In the genomic region with DNA sequence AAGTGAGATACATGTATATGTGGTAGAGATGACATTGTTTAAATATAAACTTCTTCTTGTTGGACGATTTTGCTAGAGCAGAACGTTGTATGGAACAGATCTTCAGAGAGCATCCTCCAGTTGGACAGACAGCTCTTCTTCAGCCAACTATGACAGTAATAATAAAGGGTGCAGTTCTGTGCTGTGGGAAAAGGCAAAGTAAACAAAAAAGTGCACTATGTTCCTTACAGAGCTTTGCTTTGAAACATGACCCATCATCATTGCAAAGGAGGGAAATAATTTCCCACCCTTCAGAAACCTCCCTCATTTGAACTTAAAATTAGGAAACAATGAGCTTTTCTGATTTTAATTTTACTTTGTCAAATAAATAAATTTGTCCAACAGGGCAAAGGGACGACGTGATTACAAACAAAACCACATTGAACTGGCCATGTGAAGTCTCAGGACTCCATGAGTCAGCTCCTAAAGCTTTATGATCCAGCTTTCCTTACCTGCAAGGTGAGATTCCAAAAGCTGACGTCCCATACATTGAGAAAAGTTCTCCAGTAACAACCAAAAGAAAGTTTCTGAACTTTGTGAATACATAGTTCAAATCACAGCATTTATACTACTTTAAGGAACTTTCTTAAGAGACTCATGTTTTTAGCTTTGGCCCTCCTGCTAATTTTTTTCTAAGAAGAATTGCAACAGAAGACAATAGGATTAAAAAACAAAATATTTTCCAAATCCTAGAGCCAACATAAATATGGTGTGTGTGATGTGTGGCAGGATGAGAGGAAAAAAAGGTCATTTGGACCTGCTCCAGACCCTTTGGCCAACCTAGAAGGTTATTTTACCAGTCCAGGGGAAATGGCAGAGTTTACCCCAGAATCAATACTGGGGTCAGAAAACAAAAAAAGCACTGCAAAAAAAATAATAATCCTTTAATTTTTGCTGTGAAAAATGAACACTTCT, we compare ENCODE assay signal across 18 cellular contexts.
DNase-seq lines count a peak whose midpoint lies in the region; ATAC-seq and TF ChIP-seq lines count a peak whose summit lies in the region.
"Had no signal": no experiment of that assay in that cellular context is flagged by ENCODE, and none has a peak within 500 bp of the region (broad histone marks: within the 10 kb centered on the region; RNA-seq: fewer than 3 reads in every experiment).

No MANE protein-coding gene starts in this region.

- WGBS in suprapubic skin, result 58% methylated on average over 5 of the region's 5 CpGs

- H3K9me3 ChIP-seq in suprapubic skin (no peaks in the 10 kb centered on the region), osteoblast (ENCODE audit: low read depth, low read length) (no peaks in the 10 kb centered on the region)

- H3K27ac ChIP-seq in suprapubic skin, result peak overlapping the region; percentile 84
- no peak overlapping the region for H3K27ac ChIP-seq in osteoblast (ENCODE audit: low read depth, low read length)

- H3K4me1 ChIP-seq in suprapubic skin (peaks cover 39% of the 10 kb centered on the region), osteoblast (ENCODE audit: insufficient read depth, low read length) (peaks cover 13% of the 10 kb centered on the region)

- POLR2A ChIA-PET in HEK293T (lab: Yijun Ruan, JAX), result no interaction called here

- H2AFZ ChIP-seq in osteoblast (ENCODE audit: low read length), result no peak overlapping the region

- no peak for TF ChIP-seq EP300 in suprapubic skin (IDR thresholded peaks at IDR 0.05)

- no peak overlapping the region for H3K4me2 ChIP-seq in osteoblast (ENCODE audit: insufficient read depth, low read length)

- CTCF ChIA-PET in HEK293T (lab: Yijun Ruan, JAX), result no interaction called here

- DNase-seq in NCI-H748 (lab: John Stamatoyannopoulos, UW; ENCODE audit: unreplicated experiment) (peak; percentile 27), NCI-H748 treated with DMSO at 0.1 percent for 48 hours (lab: John Stamatoyannopoulos, UW) (no peak), dermis microvascular lymphatic vessel endothelial cell (ENCODE audit: low read depth in 2 of 2) (peak; percentile 73 to 89), left lobe of liver (ENCODE audit: low spot score) (peak; percentile 78), suprapubic skin (ENCODE audit: low spot score in 2 of 2) (no peak), HEK293T (ENCODE audit: extremely low spot score) (no peak), osteoblast (ENCODE audit: insufficient read length, low spot score, missing footprints) (no peak), SKM-1 treated with dmso at 0.1 percent for 144 hours (lab: John Stamatoyannopoulos, UW; ENCODE audit: unreplicated experiment) (no peak)
- DNase-seq: activated CD4-positive, alpha-beta memory T cell treated with anti-CD3 and anti-CD28 coated beads, Interleukin-2, amount 10 ng/mL, durations not matched to agents 7 days and 5 days; activated T-cell treated with anti-CD3 and anti-CD28 coated beads, Interleukin-2, amount 50 U/mL, for 72 hours; cerebellar nuclear complex; DMS79; hypothalamus; Kasumi-1; NCI-H146; NCI-H446 treated with DMSO at 0.1 percent for 48 hours; OCI-M1; stimulated activated CD4-positive, alpha-beta T cell treated with anti-CD3 and anti-CD28 coated beads, Interleukin-4, amount 100 ng/mL, for 24 hours had no signal

- H3K4me3 ChIP-seq in suprapubic skin (no peak overlapping the region), osteoblast (ENCODE audit: insufficient read depth, low read length) (no peak overlapping the region)

- TF ChIP-seq CTCF in suprapubic skin (IDR thresholded peaks at IDR 0.05) (no peak), osteoblast (IDR thresholded peaks at IDR 0.05; ENCODE audit: extremely low read depth, low read depth, low read length) (no peak)

- H4K20me1 ChIP-seq in osteoblast (ENCODE audit: insufficient read depth, low read length), result no peaks in the 10 kb centered on the region

- H3K27me3 ChIP-seq in suprapubic skin (no peaks in the 10 kb centered on the region), osteoblast (ENCODE audit: insufficient read depth, low read length) (peaks cover 3% of the 10 kb centered on the region)

- TF ChIP-seq POLR2A in suprapubic skin (IDR thresholded peaks at IDR 0.05), result no peak

- peak; percentile 88 for ATAC-seq in left lobe of liver
- ATAC-seq: activated T-cell treated with anti-CD3 and anti-CD28 coated beads, Interleukin-2, amount 50 U/mL, for 72 hours had no signal

- H3K36me3 ChIP-seq in suprapubic skin (no peaks in the 10 kb centered on the region), osteoblast (ENCODE audit: insufficient read depth, low read length) (no peaks in the 10 kb centered on the region)

- no peaks in the 10 kb centered on the region for H3K79me2 ChIP-seq in osteoblast (ENCODE audit: insufficient read depth, low read length)

TF ChIP-seq in HEK293T, 16 proteins besides CTCF, POLR2A, EP300 and RAD21:
- TF ChIP-seq ELF4 (IDR thresholded peaks at IDR 0.05), result no peak
- no peak for TF ChIP-seq NFRKB (IDR thresholded peaks at IDR 0.05)
- no peak for TF ChIP-seq BHLHE40 (IDR thresholded peaks at IDR 0.05; ENCODE audit: borderline replicate concordance)
- TF ChIP-seq HDGF (IDR thresholded peaks at IDR 0.05; ENCODE audit: borderline replicate concordance), result no peak
- no peak for TF ChIP-seq ZNF384 (IDR thresholded peaks at IDR 0.05)
- no peak for TF ChIP-seq ARNT (IDR thresholded peaks at IDR 0.05)
- TF ChIP-seq, protein P1, sequence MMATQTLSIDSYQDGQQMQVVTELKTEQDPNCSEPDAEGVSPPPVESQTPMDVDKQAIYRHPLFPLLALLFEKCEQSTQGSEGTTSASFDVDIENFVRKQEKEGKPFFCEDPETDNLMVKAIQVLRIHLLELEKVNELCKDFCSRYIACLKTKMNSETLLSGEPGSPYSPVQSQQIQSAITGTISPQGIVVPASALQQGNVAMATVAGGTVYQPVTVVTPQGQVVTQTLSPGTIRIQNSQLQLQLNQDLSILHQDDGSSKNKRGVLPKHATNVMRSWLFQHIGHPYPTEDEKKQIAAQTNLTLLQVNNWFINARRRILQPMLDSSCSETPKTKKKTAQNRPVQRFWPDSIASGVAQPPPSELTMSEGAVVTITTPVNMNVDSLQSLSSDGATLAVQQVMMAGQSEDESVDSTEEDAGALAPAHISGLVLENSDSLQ (IDR thresholded peaks at IDR 0.05), result no peak
- no peak for TF ChIP-seq SUZ12 (IDR thresholded peaks at IDR 0.05)
- no peak for TF ChIP-seq CTBP1 (IDR thresholded peaks at IDR 0.05; ENCODE audit: borderline replicate concordance)
- no peak for TF ChIP-seq TARDBP (IDR thresholded peaks at IDR 0.05)
- no peak for TF ChIP-seq L3MBTL2 (conservative IDR thresholded peaks at IDR 0.05)
- no peak for TF ChIP-seq FOXA1 (IDR thresholded peaks at IDR 0.05)
- no peak for TF ChIP-seq LEF1 (IDR thresholded peaks at IDR 0.05; ENCODE audit: borderline replicate concordance)
- TF ChIP-seq FOXM1 (IDR thresholded peaks at IDR 0.05; ENCODE audit: borderline replicate concordance), result no peak
- TF ChIP-seq FOXK2 (IDR thresholded peaks at IDR 0.05), result no peak
- no peak for TF ChIP-seq SP1 (IDR thresholded peaks at IDR 0.05)

Comparison
In these comparisons a context has a peak if more than half of its experiments do, and no peak if none do; other contexts are left out.
1. DNase-seq: peak in NCI-H748 (single experiment), dermis microvascular lymphatic vessel endothelial cell (2 of 2) and left lobe of liver (single experiment); none in NCI-H748 treated with DMSO at 0.1 percent for 48 hours (single experiment), suprapubic skin (0 of 2), HEK293T (single experiment), osteoblast (single experiment) and SKM-1 treated with dmso at 0.1 percent for 144 hours (single experiment).